Comparison of ENCODE assay signal across 1 cellular context in genomic region chr15:52762621-52763020, GRCh38.
TF ChIP-seq lines count a peak whose summit lies in the region.

No MANE protein-coding gene starts in this region.

TF ChIP-seq in WTC11, 78 proteins besides CTCF, POLR2A, EP300 and RAD21 (continued from another document):
- TF ChIP-seq ATF6 (CRISPR knock-in tag; IDR thresholded peaks at IDR 0.05) (no peak), CREB1 (CRISPR knock-in tag; IDR thresholded peaks at IDR 0.05) (no peak), CREM (CRISPR knock-in tag; IDR thresholded peaks at IDR 0.05) (no peak)
